13 cellular contexts compared by ENCODE assay signal in the genomic region with DNA sequence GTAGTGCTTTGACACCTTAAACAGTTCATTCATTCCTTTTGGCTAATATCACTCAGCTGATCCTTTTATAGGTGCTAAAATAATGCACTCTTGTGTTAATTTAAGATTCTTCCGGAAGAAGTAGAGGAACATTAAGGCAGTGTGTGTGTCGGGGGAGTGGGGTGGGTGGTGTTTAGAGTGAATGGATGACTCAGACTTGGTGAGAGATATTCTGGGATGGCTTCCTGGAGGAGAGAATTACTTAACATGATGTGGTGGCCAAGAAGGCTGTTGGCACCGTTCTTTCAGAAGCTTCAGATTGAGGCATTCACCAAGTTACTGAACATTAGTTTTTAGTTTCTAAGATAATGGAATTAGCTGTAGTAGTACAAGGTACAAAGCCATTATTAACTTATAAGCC.
DNase-seq lines count a peak whose midpoint lies in the region; ATAC-seq, FAIRE-seq and TF ChIP-seq lines count a peak whose summit lies in the region.
"Had no signal": no experiment of that assay in that cellular context is flagged by ENCODE, and none has a peak within 500 bp of the region (broad histone marks: within the 10 kb centered on the region; RNA-seq: fewer than 3 reads in every experiment).

No MANE protein-coding gene starts in this region.

- no peak overlapping the region for H3K4me3 Mint-ChIP-seq in chondrocyte (ENCODE audit: unreplicated experiment)
- H3K4me3 Mint-ChIP-seq: B cell, H9 had no signal

- no peaks in the 10 kb centered on the region for H3K9me3 ChIP-seq in A549
- no peaks in the 10 kb centered on the region for H3K9me3 ChIP-seq in left lung

- DNase-seq in A549 (ENCODE audit: low read depth in 1 of 2, low spot score in 1 of 2) (peak in 1 of 2 experiments; percentile 6), HS-5 (ENCODE audit: low read depth) (peak; percentile 58), chondrocyte (ENCODE audit: low spot score) (no peak), left lung (no peak), NCI-H1694 (lab: John Stamatoyannopoulos, UW) (no peak), cortex of kidney (lab: John Stamatoyannopoulos, UW) (no peak)
- DNase-seq: GDM1, H9, T-helper 2 cell had no signal

- H3K36me3 ChIP-seq in left lung: no peaks in the 10 kb centered on the region

- WGBS in A549 (ENCODE audit: missing lambda C conversion rate): 30% methylated on average over 3 of the region's 3 CpGs

- no peaks in the 10 kb centered on the region for H3K9me3 Mint-ChIP-seq in chondrocyte (ENCODE audit: low read depth)
- H3K9me3 Mint-ChIP-seq: H9 had no signal

- peak overlapping the region; percentile 5; the same call in 2 of the 3 replicates for H3K4me2 ChIP-seq in A549

- TF ChIP-seq CTCF in A549 (IDR thresholded peaks at IDR 0.05): no peak
- no peak for TF ChIP-seq CTCF in chondrocyte (IDR thresholded peaks at IDR 0.05)
- TF ChIP-seq CTCF in left lung (IDR thresholded peaks at IDR 0.05): no peak

- no peaks in the 10 kb centered on the region for H3K27me3 Mint-ChIP-seq in chondrocyte (ENCODE audit: low read depth)

- H3K27me3 ChIP-seq in left lung: no peaks in the 10 kb centered on the region

- intact Hi-C loops in left lung (cut with DNase I): no loop called here

- ATAC-seq in A549: peak in 1 of 2 experiments; percentile 44; a peak in 1 of 6 replicates
- peak; percentile 44 for ATAC-seq in left lung
- no peak for ATAC-seq in GM18858 (IDR thresholded peaks at IDR 0.05; ENCODE audit: unreplicated experiment)
- ATAC-seq in GM19328 (IDR thresholded peaks at IDR 0.05; ENCODE audit: unreplicated experiment): no peak
- ATAC-seq: esophagus mucosa had no signal

- H3K27ac Mint-ChIP-seq in chondrocyte (ENCODE audit: unreplicated experiment): peak overlapping the region; percentile 34
- H3K27ac Mint-ChIP-seq: B cell had no signal

- H3K4me3 ChIP-seq in A549 (no peak overlapping the region), left lung (no peak overlapping the region)

- TF ChIP-seq RAD21 in A549 (conservative IDR thresholded peaks at IDR 0.05 in 1 of 2, IDR thresholded peaks at IDR 0.05 in 1 of 2): no peak

- FAIRE-seq in A549 (lab: Jason Lieb, UNC): no peak

- TF ChIP-seq POLR2A in A549 (IDR thresholded peaks at IDR 0.05; ENCODE audit: low read length): no peak

- peaks cover 51% of the 10 kb centered on the region for H3K4me1 Mint-ChIP-seq in chondrocyte (ENCODE audit: low read depth)
- H3K4me1 Mint-ChIP-seq: B cell had no signal

- no peak for TF ChIP-seq EP300 in A549 (IDR thresholded peaks at IDR 0.05)

- H3K27ac ChIP-seq in A549: no peak overlapping the region
- no peak overlapping the region for H3K27ac ChIP-seq in left lung

- H3K36me3 Mint-ChIP-seq in chondrocyte (ENCODE audit: low read depth): no peaks in the 10 kb centered on the region

- CTCF ChIA-PET in A549 (lab: Yijun Ruan, JAX): no interaction called here

- H3K4me1 ChIP-seq in A549: peaks cover 29% of the 10 kb centered on the region
- H3K4me1 ChIP-seq in left lung: peaks cover 4% of the 10 kb centered on the region in 2 donors

- POLR2A ChIA-PET in A549 (lab: Yijun Ruan, JAX): no interaction called here

TF ChIP-seq in A549, 52 proteins besides CTCF, POLR2A, EP300 and RAD21:
- TF ChIP-seq CHD4 (IDR thresholded peaks at IDR 0.05; ENCODE audit: borderline replicate concordance): no peak
- TF ChIP-seq RCOR1 (IDR thresholded peaks at IDR 0.05; ENCODE audit: low read depth, low read length): no peak
- TF ChIP-seq BHLHE40 (IDR thresholded peaks at IDR 0.05; ENCODE audit: low read depth, low read length): no peak
- 0 out of 2 replicates have a peak, but pooled peaks have one; percentile 9 for TF ChIP-seq FOSL2 (IDR thresholded peaks at IDR 0.05)
- no peak for TF ChIP-seq FOSL2 (CRISPR knock-in tag; IDR thresholded peaks at IDR 0.05)
- TF ChIP-seq HOXB5 (CRISPR knock-in tag; IDR thresholded peaks at IDR 0.05): no peak
- TF ChIP-seq JUN (IDR thresholded peaks at IDR 0.05): no peak
- no peak for TF ChIP-seq GATA3 (IDR thresholded peaks at IDR 0.05; ENCODE audit: borderline replicate concordance)
- TF ChIP-seq NFE2L2 (conservative IDR thresholded peaks at IDR 0.05; ENCODE audit: low read length): no peak
